1 cellular context compared by ENCODE assay signal in genomic region chr1:186783193-186783592, GRCh38.
TF ChIP-seq lines count a peak whose summit lies in the region.

No MANE protein-coding gene starts in this region.

TF ChIP-seq in SK-N-SH treated with all-trans-retinoic acid at 6 μM for 48 hours, 23 proteins besides CTCF, POLR2A, EP300 and RAD21 (continued from another document):
- TF ChIP-seq POU6F1 (CRISPR knock-in tag; IDR thresholded peaks at IDR 0.05; ENCODE audit: borderline replicate concordance, low read depth) (no peak), ZFP30 (CRISPR knock-in tag; IDR thresholded peaks at IDR 0.05) (no peak), PPARA (CRISPR knock-in tag; IDR thresholded peaks at IDR 0.05; ENCODE audit: borderline replicate concordance) (no peak), BACH2 (CRISPR knock-in tag; IDR thresholded peaks at IDR 0.05; ENCODE audit: borderline replicate concordance) (no peak), ZNF8 (CRISPR knock-in tag; IDR thresholded peaks at IDR 0.05) (no peak), ZC3H10 (CRISPR knock-in tag; IDR thresholded peaks at IDR 0.05) (no peak), ISL1 (CRISPR knock-in tag; IDR thresholded peaks at IDR 0.05) (no peak), CSRNP3 (CRISPR knock-in tag; IDR thresholded peaks at IDR 0.05) (no peak), CSDC2 (CRISPR knock-in tag; IDR thresholded peaks at IDR 0.05) (no peak), ZFP3 (CRISPR knock-in tag; IDR thresholded peaks at IDR 0.05) (no peak)
